ENCODE assay signal across 12 cellular contexts in the genomic region with DNA sequence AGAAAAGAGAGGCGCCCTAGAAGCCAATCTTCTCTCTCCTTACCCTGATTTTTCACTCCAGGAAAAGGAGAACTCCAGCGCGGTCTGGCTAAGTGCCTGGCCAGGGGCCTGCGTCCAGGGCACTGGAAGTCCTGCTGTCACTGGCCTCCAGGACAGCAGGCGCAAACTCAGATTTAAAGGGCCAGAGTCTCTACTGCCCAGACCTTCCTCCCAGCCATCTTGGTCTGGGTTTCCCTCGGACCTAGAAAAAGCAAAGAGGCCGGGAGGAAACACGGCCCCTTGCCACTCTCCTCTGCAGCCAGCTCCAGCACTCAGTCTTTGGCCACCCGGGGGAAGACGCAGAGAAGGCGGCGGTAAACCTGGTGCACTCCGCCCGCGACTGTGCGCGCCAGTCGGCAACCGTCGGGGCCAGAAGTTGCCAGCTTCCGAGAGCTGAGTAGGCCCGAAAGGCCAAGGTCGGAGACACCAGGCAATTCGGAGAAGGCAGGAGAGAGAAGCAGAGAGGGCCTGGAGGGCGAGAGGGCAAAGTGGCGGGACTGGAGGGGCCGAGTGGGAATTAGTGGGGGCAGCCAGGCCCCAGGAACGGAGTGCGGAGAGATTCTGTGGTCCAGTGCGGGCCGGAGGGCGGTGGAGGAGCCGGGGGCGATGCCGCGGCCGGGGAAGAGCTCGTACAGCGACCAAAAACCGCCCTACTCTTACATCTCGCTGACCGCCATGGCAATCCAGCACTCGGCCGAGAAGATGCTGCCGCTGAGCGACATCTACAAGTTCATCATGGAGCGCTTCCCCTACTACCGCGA. TPM values are rescaled to one million over a fixed set of nuclear protein-coding genes. Genes with fewer than 3 reads are reported as not detected.
DNase-seq lines count a peak whose midpoint lies in the region; ATAC-seq and TF ChIP-seq lines count a peak whose summit lies in the region.
"Had no signal": no experiment of that assay in that cellular context is flagged by ENCODE, and none has a peak within 500 bp of the region (broad histone marks: within the 10 kb centered on the region; RNA-seq: fewer than 3 reads in every experiment).

A gene (plus strand): TSS at position 646 of the 800 bp plus-strand sequence. CDS start 0 bp downstream, at position 646.

- DNase-seq in T-helper 2 cell treated with Interferon-gamma antibody and Interleukin-4, amounts not matched to agents 5 μg/mL and 100 μg/mL, for 36 hours (ENCODE audit: low spot score): no peak
- no peak for DNase-seq in T-helper 2 cell
- no peak for DNase-seq in smooth muscle cell (lab: John Stamatoyannopoulos, UW; ENCODE audit: unreplicated experiment)
- no peak for DNase-seq in superior temporal gyrus (ENCODE audit: extremely low spot score)
- DNase-seq in HPDE6-E6E7 (ENCODE audit: extremely low spot score): no peak
- DNase-seq: NK-92 treated with Interleukin-12 subunit alpha and Interleukin-12 subunit beta, amount 100 ng/mL, for 24 hours had no signal

- no peaks in the 10 kb centered on the region for H3K9me3 Mint-ChIP-seq in T-helper 2 cell treated with Interferon-gamma antibody and Interleukin-4, amounts not matched to agents 5 μg/mL and 100 μg/mL, for 36 hours

- H3K27me3 ChIP-seq in smooth muscle cell (ENCODE audit: low read depth): peaks cover 100% of the 10 kb centered on the region

- peaks cover 7% of the 10 kb centered on the region for H3K4me1 Mint-ChIP-seq in T-helper 2 cell treated with Interferon-gamma antibody and Interleukin-4, amounts not matched to agents 5 μg/mL and 100 μg/mL, for 36 hours (ENCODE audit: low read depth)

- H3K4me3 Mint-ChIP-seq in T-helper 2 cell treated with Interferon-gamma antibody and Interleukin-4, amounts not matched to agents 5 μg/mL and 100 μg/mL, for 36 hours: no peak within 1 kb of the TSS

- H3K27me3 Mint-ChIP-seq in T-helper 2 cell treated with Interferon-gamma antibody and Interleukin-4, amounts not matched to agents 5 μg/mL and 100 μg/mL, for 36 hours (ENCODE audit: low read depth): peaks cover 81% of the 10 kb centered on the region

- no peak within 1 kb of the TSS for H2AFZ ChIP-seq in smooth muscle cell (ENCODE audit: low read depth)

- H3K27ac ChIP-seq in VCaP (peak within 1 kb of the TSS; percentile 85), smooth muscle cell (ENCODE audit: low read depth) (no peak within 1 kb of the TSS)
- H3K27ac ChIP-seq: left lung had no signal

- no peaks in the 10 kb centered on the region for H3F3A ChIP-seq in smooth muscle cell (ENCODE audit: low read depth)

- H3K9me3 ChIP-seq in smooth muscle cell (replicated peaks; ENCODE audit: low read depth): no peaks in the 10 kb centered on the region
- H3K9me3 ChIP-seq: left lung had no signal

- no peak for TF ChIP-seq CTCF in VCaP (conservative IDR thresholded peaks at IDR 0.05)
- no peak for TF ChIP-seq CTCF in smooth muscle cell (IDR thresholded peaks at IDR 0.05; ENCODE audit: borderline replicate concordance, insufficient read depth, poor library complexity, severe bottlenecking)

- no peak for ATAC-seq in HG03280 (IDR thresholded peaks at IDR 0.05; ENCODE audit: unreplicated experiment)
- ATAC-seq: GM12878, K562 had no signal

- no peaks in the 10 kb centered on the region for H4K20me1 ChIP-seq in smooth muscle cell (ENCODE audit: low read depth)

- H3K4me1 ChIP-seq in smooth muscle cell (ENCODE audit: low read depth): peaks cover 44% of the 10 kb centered on the region

- peak within 1 kb of the TSS; percentile 31 for H3K4me3 ChIP-seq in iPS-11a (ENCODE audit: low read depth, low read length)
- H3K4me3 ChIP-seq in smooth muscle cell: peak within 1 kb of the TSS; percentile 16
- H3K4me3 ChIP-seq: GM12878, K562 had no signal

- H3K27ac Mint-ChIP-seq in T-helper 2 cell treated with Interferon-gamma antibody and Interleukin-4, amounts not matched to agents 5 μg/mL and 100 μg/mL, for 36 hours: peak within 1 kb of the TSS; percentile 78

- 3% methylated on average over 41 of the region's 49 CpGs for WGBS in smooth muscle cell (ENCODE audit: low lambda C conversion rate)

- no peaks in the 10 kb centered on the region for H3K36me3 ChIP-seq in smooth muscle cell (ENCODE audit: low read depth)
- H3K36me3 ChIP-seq: left lung had no signal

- no peaks in the 10 kb centered on the region for H3K36me3 Mint-ChIP-seq in T-helper 2 cell treated with Interferon-gamma antibody and Interleukin-4, amounts not matched to agents 5 μg/mL and 100 μg/mL, for 36 hours (ENCODE audit: low read depth)

- H3K4me2 ChIP-seq in smooth muscle cell: peak within 1 kb of the TSS; percentile 73

- H3K9ac ChIP-seq in smooth muscle cell (ENCODE audit: low read depth): no peak within 1 kb of the TSS

- no peaks in the 10 kb centered on the region for H3K79me2 ChIP-seq in smooth muscle cell (ENCODE audit: low read depth)

RNA-seq across cellular contexts. Expression of the gene that starts here (rescaled TPM):
- not detected in 2 replicates for total RNA-seq in smooth muscle cell
- not detected in 2 replicates for polyA plus RNA-seq in smooth muscle cell
- total RNA-seq: GM12878, K562, left lung had no signal
- polyA plus RNA-seq: GM12878, K562 had no signal
